Comparison of ENCODE assay signal across 1 cellular context in genomic region chr22:36636916-36637315, GRCh38.
TF ChIP-seq lines count a peak whose summit lies in the region.

No MANE protein-coding gene starts in this region.

TF ChIP-seq in H1, 55 proteins besides CTCF, POLR2A, EP300 and RAD21 (continued from another document):
- no peak for TF ChIP-seq CHD7 (IDR thresholded peaks at IDR 0.05; ENCODE audit: insufficient replicate concordance, low read length)
- peak; percentile 85 for TF ChIP-seq MAX (IDR thresholded peaks at IDR 0.05)
- TF ChIP-seq KDM4A (IDR thresholded peaks at IDR 0.05; ENCODE audit: low read depth, low read length, severe bottlenecking), result no peak
- no peak for TF ChIP-seq HDAC2 (IDR thresholded peaks at IDR 0.05; ENCODE audit: borderline replicate concordance in 1 of 2, low read depth in 2 of 2, low read length in 2 of 2)
- no peak for TF ChIP-seq CTBP2 (IDR thresholded peaks at IDR 0.05; ENCODE audit: borderline replicate concordance, insufficient read depth, insufficient read length, low read length)
- no peak for TF ChIP-seq USF2 (IDR thresholded peaks at IDR 0.05; ENCODE audit: low read length)
- TF ChIP-seq TBP (IDR thresholded peaks at IDR 0.05; ENCODE audit: low read depth, low read length), result 0 out of 2 replicates have a peak, but pooled peaks have one; percentile 19
- no peak for TF ChIP-seq CREB1 (IDR thresholded peaks at IDR 0.05)
- TF ChIP-seq SUZ12 (IDR thresholded peaks at IDR 0.05; ENCODE audit: low read length), result no peak
- no peak for TF ChIP-seq SRF (IDR thresholded peaks at IDR 0.05; ENCODE audit: low read depth, low read length)
- no peak for TF ChIP-seq TEAD4 (IDR thresholded peaks at IDR 0.05; ENCODE audit: low read depth, low read length)
- TF ChIP-seq FOSL1 (IDR thresholded peaks at IDR 0.05; ENCODE audit: insufficient read depth, low read depth, low read length), result no peak
